ENCODE assay signal across 13 cellular contexts in the genomic region with DNA sequence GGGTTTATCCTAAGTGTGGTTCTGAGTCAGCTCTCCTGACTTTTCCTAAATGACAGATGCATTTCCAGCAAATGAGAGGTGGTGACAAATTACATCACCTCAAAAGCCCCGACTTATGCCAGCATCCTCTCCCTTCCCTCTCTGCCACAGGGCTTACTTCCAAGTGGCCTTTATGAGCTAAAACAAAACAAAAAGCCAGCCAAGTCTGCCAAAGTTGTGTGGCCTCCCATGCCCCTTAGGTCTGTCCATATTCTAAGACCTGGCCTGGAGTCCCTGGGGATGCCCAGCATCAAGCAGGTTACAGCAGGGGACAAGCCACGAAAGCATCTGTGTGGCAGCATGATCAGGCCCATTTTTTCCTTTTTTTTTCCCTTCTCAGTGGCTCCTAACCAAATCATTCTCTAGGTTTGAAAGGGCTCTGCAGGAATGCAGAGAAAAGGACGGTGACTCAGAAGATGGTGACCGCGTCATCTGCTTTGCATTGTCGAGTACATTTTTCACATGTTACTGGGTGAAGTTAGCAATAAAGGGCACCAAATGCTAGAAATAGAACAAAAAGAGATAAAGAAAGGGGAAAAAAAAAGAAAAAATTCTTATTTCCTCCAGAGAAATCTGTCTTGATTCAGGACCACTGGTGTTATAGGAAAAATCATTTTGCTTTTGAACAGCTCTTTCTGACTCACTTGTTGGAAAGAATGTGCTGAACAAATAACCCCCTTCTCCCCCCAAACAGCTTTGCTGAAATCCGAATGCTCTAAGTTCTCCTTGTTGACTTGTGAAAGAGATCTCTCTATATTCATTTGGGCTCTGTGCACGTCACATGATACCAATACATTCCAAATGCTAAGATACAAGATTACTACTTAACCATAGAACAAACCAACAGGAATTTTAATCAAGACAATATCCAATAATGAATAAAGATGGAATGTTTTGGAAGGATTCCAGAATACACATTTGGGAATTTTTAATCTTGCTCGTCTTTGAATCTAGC.
DNase-seq lines count a peak whose midpoint lies in the region; ATAC-seq, FAIRE-seq and TF ChIP-seq lines count a peak whose summit lies in the region.
"Had no signal": no experiment of that assay in that cellular context is flagged by ENCODE, and none has a peak within 500 bp of the region (broad histone marks: within the 10 kb centered on the region; RNA-seq: fewer than 3 reads in every experiment).

No MANE protein-coding gene starts in this region.

- TF ChIP-seq CTCF in AG09319 (IDR thresholded peaks at IDR 0.05; ENCODE audit: low read depth, low read length): no peak
- TF ChIP-seq CTCF in H1 (IDR thresholded peaks at IDR 0.05; ENCODE audit: control extremely low read depth in 1 of 3, insufficient read depth in 1 of 3, low read depth in 1 of 3, low read length in 3 of 3): no peak
- TF ChIP-seq CTCF in neural crest cell (conservative IDR thresholded peaks at IDR 0.05): no peak

- H2BK12ac ChIP-seq in H1 (ENCODE audit: low read depth, low read length): no peak overlapping the region

- H2BK20ac ChIP-seq in H1 (ENCODE audit: low read length): no peak overlapping the region

- DNase-seq in AG09319 (ENCODE audit: extremely low read depth, low read depth) (peak; percentile 89), M059J (ENCODE audit: low read depth) (peak; percentile 94), H1 (ENCODE audit: low read depth in 1 of 2, low spot score in 2 of 2) (no peak), neural crest cell (ENCODE audit: low read depth, low spot score) (no peak), NCI-H2196 (lab: John Stamatoyannopoulos, UW; ENCODE audit: unreplicated experiment) (no peak), amygdala (lab: John Stamatoyannopoulos, UW) (no peak), KG1 (lab: John Stamatoyannopoulos, UW) (no peak)
- DNase-seq: COR-L47, heart right ventricle, retina, RPMI8226 had no signal

- no peak overlapping the region for H4K5ac ChIP-seq in H1 (ENCODE audit: insufficient read length, low read depth, low read length)

- no peaks in the 10 kb centered on the region for H3K9me3 ChIP-seq in H1 (ENCODE audit: insufficient read depth in 2 of 2, low read depth in 1 of 2, low read length in 1 of 2)
- H3K9me3 ChIP-seq: heart right ventricle had no signal

- no peak overlapping the region for H2AK5ac ChIP-seq in H1 (ENCODE audit: low read depth, low read length)

- no peak overlapping the region for H3K14ac ChIP-seq in H1 (ENCODE audit: insufficient read length)

- no peaks in the 10 kb centered on the region for H3K36me3 Mint-ChIP-seq in neural crest cell (ENCODE audit: low read depth)
- H3K36me3 Mint-ChIP-seq: stimulated activated memory B cell treated with anti-CD40 and anti-IgM and Interleukin-4, amounts not matched to agents 10 μg/mL and 1 μg/mL and 100 μg/mL, for 72 hours had no signal

- peaks cover 11% of the 10 kb centered on the region for H3K4me1 Mint-ChIP-seq in neural crest cell
- H3K4me1 Mint-ChIP-seq: stimulated activated memory B cell treated with anti-CD40 and anti-IgM and Interleukin-4, amounts not matched to agents 10 μg/mL and 1 μg/mL and 100 μg/mL, for 72 hours had no signal

- 83% methylated on average over 9 of the region's 9 CpGs; no CpG with 5 or more reads in 1 of the 2 experiments for WGBS in H1 (ENCODE audit: extremely low coverage in 1 of 2, insufficient coverage in 1 of 2, insufficient read length in 1 of 2, insufficient replicate concordance in 2 of 2, low coverage in 1 of 2, low lambda C conversion rate in 2 of 2, missing lambda C conversion rate in 1 of 2), 2 experiments

- H3K18ac ChIP-seq in H1 (ENCODE audit: extremely low read depth, low read length): no peak overlapping the region

- H2BK15ac ChIP-seq in H1 (ENCODE audit: low read length): no peak overlapping the region

- no peak overlapping the region for H2BK5ac ChIP-seq in H1 (ENCODE audit: low read depth, low read length)

- peak overlapping the region; percentile 64 for H3K27ac Mint-ChIP-seq in neural crest cell (ENCODE audit: unreplicated experiment)
- H3K27ac Mint-ChIP-seq: stimulated activated memory B cell treated with anti-CD40 and anti-IgM and Interleukin-4, amounts not matched to agents 10 μg/mL and 1 μg/mL and 100 μg/mL, for 72 hours had no signal

- H2AFZ ChIP-seq in H1 (ENCODE audit: low read length): 0 out of 2 replicates have a peak overlapping the region, but pooled peaks have one; percentile 54

- no peaks in the 10 kb centered on the region for H3K79me2 ChIP-seq in H1 (ENCODE audit: control insufficient read depth in 1 of 2, insufficient read depth in 2 of 2, low read length in 2 of 2)

- TF ChIP-seq POLR2A in H1 (IDR thresholded peaks at IDR 0.05; ENCODE audit: control extremely low read depth in 1 of 2, low read depth in 2 of 2, low read length in 2 of 2): no peak

- no peaks in the 10 kb centered on the region for H3K27me3 Mint-ChIP-seq in neural crest cell (ENCODE audit: low read depth)
- H3K27me3 Mint-ChIP-seq: stimulated activated memory B cell treated with anti-CD40 and anti-IgM and Interleukin-4, amounts not matched to agents 10 μg/mL and 1 μg/mL and 100 μg/mL, for 72 hours had no signal

- H4K91ac ChIP-seq in H1 (replicated peaks; ENCODE audit: insufficient read length, low read length): no peak overlapping the region

- no peak overlapping the region for H3K56ac ChIP-seq in H1 (replicated peaks; ENCODE audit: insufficient read length, low read depth, low read length)

- H3K27me3 ChIP-seq in H1 (replicated peaks in 1 of 4; ENCODE audit: control insufficient read depth in 3 of 4, extremely low read depth in 1 of 4, insufficient read depth in 3 of 4, low read length in 3 of 4): no peaks in the 10 kb centered on the region; a peak in 2 of 7 replicates

- no peaks in the 10 kb centered on the region for H4K20me1 ChIP-seq in H1 (replicated peaks in 1 of 2; ENCODE audit: control insufficient read depth in 1 of 2, insufficient read depth in 2 of 2, low read length in 2 of 2)

- no peaks in the 10 kb centered on the region for H3K4me1 ChIP-seq in H1 (replicated peaks in 1 of 4; ENCODE audit: control insufficient read depth in 3 of 4, insufficient read depth in 4 of 4, low read length in 3 of 4)

- H3K4ac ChIP-seq in H1 (replicated peaks; ENCODE audit: insufficient read length, low read depth, low read length): no peak overlapping the region

- no peak overlapping the region for H3K4me3 Mint-ChIP-seq in neural crest cell
- H3K4me3 Mint-ChIP-seq: stimulated activated memory B cell treated with anti-CD40 and anti-IgM and Interleukin-4, amounts not matched to agents 10 μg/mL and 1 μg/mL and 100 μg/mL, for 72 hours had no signal

- no peaks in the 10 kb centered on the region for H3K79me1 ChIP-seq in H1 (ENCODE audit: low read depth, low read length)

- POLR2A ChIA-PET in H1 (lab: Charles Lee; ENCODE audit: partially characterized antibody): no interaction called here

- no peak for ATAC-seq in GM18867 (IDR thresholded peaks at IDR 0.05; ENCODE audit: unreplicated experiment)
- ATAC-seq: stimulated activated memory B cell treated with anti-CD40 and anti-IgM and Interleukin-4, amounts not matched to agents 10 μg/mL and 1 μg/mL and 100 μg/mL, for 72 hours had no signal

- no peak overlapping the region for H2BK120ac ChIP-seq in H1 (replicated peaks; ENCODE audit: low read depth, low read length)

- H3K27ac ChIP-seq in H1 (ENCODE audit: low read depth, low read length): no peak overlapping the region

- no peak overlapping the region for H3K4me2 ChIP-seq in H1 (ENCODE audit: insufficient read depth in 1 of 2, low read depth in 2 of 2, low read length in 2 of 2)

- no peak for FAIRE-seq in H1 (lab: Jason Lieb, UNC)

- CTCF ChIA-PET in H1 (lab: Charles Lee; ENCODE audit: partially characterized antibody): interaction anchor here (1.0 kb wide), 2 partner anchors 130 to 176 kb away, joined by 3 read pairs; no protein-coding TSS in a partner anchor

- no peaks in the 10 kb centered on the region for H3K36me3 ChIP-seq in H1 (ENCODE audit: control insufficient read depth in 2 of 4, insufficient read depth in 4 of 4, low read length in 3 of 4)
- H3K36me3 ChIP-seq: heart right ventricle had no signal

- no peak overlapping the region for H3K9ac ChIP-seq in H1 (replicated peaks in 1 of 4; ENCODE audit: extremely low read depth in 1 of 4, low read depth in 3 of 4, low read length in 3 of 4)

- H3K23me2 ChIP-seq in H1 (ENCODE audit: low read depth, low read length): no peaks in the 10 kb centered on the region

- TF ChIP-seq EP300 in H1 (IDR thresholded peaks at IDR 0.05; ENCODE audit: borderline replicate concordance in 1 of 2, low read depth in 2 of 2, low read length in 2 of 2): no peak

- H4K8ac ChIP-seq in H1 (ENCODE audit: extremely low read depth, insufficient read depth, low read length): peak overlapping the region; percentile 83; the same call in 1 of the 2 replicates

- no peak overlapping the region for H3K4me3 ChIP-seq in H1 (ENCODE audit: extremely low read depth in 1 of 4, insufficient read depth in 2 of 4, low read depth in 3 of 4, low read length in 4 of 4)
- H3K4me3 ChIP-seq: heart right ventricle had no signal

- no peak for TF ChIP-seq RAD21 in H1 (IDR thresholded peaks at IDR 0.05 in 1 of 2, conservative IDR thresholded peaks at IDR 0.05 in 1 of 2; ENCODE audit: low read depth in 2 of 2, low read length in 2 of 2)

- no peaks in the 10 kb centered on the region for H3K9me3 Mint-ChIP-seq in neural crest cell
- H3K9me3 Mint-ChIP-seq: stimulated activated memory B cell treated with anti-CD40 and anti-IgM and Interleukin-4, amounts not matched to agents 10 μg/mL and 1 μg/mL and 100 μg/mL, for 72 hours had no signal

- H3K23ac ChIP-seq in H1 (ENCODE audit: insufficient read length): no peak overlapping the region

TF ChIP-seq in H1, 55 proteins besides CTCF, POLR2A, EP300 and RAD21 (continues in another document):
- no peak for TF ChIP-seq E2F6 (IDR thresholded peaks at IDR 0.05)
- no peak for TF ChIP-seq BCL11A (IDR thresholded peaks at IDR 0.05; ENCODE audit: low read depth in 2 of 2, low read length in 2 of 2)
- no peak for TF ChIP-seq TAF1 (IDR thresholded peaks at IDR 0.05; ENCODE audit: low read depth, low read length)
- TF ChIP-seq, protein P1, sequence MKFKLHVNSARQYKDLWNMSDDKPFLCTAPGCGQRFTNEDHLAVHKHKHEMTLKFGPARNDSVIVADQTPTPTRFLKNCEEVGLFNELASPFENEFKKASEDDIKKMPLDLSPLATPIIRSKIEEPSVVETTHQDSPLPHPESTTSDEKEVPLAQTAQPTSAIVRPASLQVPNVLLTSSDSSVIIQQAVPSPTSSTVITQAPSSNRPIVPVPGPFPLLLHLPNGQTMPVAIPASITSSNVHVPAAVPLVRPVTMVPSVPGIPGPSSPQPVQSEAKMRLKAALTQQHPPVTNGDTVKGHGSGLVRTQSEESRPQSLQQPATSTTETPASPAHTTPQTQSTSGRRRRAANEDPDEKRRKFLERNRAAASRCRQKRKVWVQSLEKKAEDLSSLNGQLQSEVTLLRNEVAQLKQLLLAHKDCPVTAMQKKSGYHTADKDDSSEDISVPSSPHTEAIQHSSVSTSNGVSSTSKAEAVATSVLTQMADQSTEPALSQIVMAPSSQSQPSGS (IDR thresholded peaks at IDR 0.05; ENCODE audit: low read length): no peak

Comparison
In these comparisons a context has a peak if more than half of its experiments do, and no peak if none do; other contexts are left out.
1. DNase-seq: peak in AG09319 (single experiment) and M059J (single experiment); none in H1 (0 of 2), neural crest cell (single experiment), NCI-H2196 (single experiment), amygdala (0 of 56) and KG1 (single experiment).